In the genomic region with DNA sequence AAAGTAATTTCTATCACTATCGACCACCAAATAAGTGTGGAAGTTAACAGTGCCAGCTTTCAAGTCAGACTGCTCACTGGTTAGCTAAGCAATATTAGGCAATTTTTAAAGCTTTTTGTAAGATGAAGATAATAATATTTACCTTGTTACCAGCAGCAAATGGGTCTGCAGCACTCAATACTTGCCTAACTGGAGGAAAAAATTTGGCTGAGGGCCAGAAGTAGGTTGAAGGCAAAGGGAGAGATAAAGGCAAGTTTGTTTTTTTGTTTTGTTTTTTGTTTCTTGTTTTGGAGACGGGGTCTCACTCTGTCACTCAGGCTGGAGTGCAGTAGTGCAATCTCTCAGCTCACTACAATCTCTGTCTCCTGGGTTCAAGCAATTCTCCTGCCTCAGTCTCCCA, we compare ENCODE assay signal across 1 cellular context.
TF ChIP-seq lines count a peak whose summit lies in the region.

No MANE protein-coding gene starts in this region.

TF ChIP-seq in GM23338, 12 proteins besides CTCF, POLR2A, EP300 and RAD21 (continued from another document):
- TF ChIP-seq, protein P1, sequence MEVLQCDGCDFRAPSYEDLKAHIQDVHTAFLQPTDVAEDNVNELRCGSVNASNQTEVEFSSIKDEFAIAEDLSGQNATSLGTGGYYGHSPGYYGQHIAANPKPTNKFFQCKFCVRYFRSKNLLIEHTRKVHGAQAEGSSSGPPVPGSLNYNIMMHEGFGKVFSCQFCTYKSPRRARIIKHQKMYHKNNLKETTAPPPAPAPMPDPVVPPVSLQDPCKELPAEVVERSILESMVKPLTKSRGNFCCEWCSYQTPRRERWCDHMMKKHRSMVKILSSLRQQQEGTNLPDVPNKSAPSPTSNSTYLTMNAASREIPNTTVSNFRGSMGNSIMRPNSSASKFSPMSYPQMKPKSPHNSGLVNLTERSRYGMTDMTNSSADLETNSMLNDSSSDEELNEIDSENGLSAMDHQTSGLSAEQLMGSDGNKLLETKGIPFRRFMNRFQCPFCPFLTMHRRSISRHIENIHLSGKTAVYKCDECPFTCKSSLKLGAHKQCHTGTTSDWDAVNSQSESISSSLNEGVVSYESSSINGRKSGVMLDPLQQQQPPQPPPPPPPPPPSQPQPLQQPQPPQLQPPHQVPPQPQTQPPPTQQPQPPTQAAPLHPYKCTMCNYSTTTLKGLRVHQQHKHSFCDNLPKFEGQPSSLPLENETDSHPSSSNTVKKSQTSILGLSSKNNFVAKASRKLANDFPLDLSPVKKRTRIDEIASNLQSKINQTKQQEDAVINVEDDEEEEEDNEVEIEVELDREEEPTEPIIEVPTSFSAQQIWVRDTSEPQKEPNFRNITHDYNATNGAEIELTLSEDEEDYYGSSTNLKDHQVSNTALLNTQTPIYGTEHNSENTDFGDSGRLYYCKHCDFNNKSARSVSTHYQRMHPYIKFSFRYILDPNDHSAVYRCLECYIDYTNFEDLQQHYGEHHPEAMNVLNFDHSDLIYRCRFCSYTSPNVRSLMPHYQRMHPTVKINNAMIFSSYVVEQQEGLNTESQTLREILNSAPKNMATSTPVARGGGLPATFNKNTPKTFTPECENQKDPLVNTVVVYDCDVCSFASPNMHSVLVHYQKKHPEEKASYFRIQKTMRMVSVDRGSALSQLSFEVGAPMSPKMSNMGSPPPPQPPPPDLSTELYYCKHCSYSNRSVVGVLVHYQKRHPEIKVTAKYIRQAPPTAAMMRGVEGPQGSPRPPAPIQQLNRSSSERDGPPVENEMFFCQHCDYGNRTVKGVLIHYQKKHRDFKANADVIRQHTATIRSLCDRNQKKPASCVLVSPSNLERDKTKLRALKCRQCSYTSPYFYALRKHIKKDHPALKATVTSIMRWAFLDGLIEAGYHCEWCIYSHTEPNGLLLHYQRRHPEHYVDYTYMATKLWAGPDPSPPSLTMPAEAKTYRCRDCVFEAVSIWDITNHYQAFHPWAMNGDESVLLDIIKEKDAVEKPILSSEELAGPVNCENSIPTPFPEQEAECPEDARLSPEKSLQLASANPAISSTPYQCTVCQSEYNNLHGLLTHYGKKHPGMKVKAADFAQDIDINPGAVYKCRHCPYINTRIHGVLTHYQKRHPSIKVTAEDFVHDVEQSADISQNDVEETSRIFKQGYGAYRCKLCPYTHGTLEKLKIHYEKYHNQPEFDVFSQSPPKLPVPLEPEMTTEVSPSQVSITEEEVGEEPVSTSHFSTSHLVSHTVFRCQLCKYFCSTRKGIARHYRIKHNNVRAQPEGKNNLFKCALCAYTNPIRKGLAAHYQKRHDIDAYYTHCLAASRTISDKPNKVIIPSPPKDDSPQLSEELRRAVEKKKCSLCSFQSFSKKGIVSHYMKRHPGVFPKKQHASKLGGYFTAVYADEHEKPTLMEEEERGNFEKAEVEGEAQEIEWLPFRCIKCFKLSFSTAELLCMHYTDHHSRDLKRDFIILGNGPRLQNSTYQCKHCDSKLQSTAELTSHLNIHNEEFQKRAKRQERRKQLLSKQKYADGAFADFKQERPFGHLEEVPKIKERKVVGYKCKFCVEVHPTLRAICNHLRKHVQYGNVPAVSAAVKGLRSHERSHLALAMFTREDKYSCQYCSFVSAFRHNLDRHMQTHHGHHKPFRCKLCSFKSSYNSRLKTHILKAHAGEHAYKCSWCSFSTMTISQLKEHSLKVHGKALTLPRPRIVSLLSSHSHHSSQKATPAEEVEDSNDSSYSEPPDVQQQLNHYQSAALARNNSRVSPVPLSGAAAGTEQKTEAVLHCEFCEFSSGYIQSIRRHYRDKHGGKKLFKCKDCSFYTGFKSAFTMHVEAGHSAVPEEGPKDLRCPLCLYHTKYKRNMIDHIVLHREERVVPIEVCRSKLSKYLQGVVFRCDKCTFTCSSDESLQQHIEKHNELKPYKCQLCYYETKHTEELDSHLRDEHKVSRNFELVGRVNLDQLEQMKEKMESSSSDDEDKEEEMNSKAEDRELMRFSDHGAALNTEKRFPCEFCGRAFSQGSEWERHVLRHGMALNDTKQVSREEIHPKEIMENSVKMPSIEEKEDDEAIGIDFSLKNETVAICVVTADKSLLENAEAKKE (CRISPR knock-in tag; IDR thresholded peaks at IDR 0.05): no peak
